8 cellular contexts compared by ENCODE assay signal in the genomic region with DNA sequence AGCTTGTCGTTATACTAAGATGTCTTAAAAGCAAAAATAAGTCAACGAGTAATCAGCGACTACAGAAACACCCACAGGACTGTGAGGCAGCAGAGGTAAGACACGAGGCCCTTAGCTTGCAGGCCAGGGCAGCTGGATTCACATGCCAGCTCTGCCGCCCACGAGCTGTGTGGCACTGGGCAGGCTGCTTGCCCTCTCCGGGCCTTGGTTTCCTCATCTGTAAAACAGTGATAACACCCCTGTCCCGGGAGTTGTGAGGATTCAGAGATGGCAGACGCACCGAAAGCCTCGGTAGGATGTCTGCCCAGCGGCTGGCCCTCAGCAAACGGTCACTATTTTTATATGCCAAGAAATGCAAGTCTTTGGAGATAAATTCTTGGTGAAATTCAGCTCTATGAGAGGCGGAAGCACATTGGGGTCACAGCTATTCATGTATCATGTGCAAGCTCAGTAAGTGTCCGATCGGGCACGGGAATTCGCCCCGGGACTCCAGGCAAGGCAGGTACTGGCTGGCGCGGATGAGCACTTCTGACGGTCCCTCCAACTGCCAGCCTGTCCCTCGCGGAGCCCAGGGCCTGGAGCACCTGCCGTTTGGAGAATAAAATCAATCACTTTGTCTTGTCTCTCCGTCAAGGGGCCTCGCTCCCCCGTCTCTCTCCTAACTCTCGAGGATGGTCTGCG. TPM values are rescaled to one million over a fixed set of nuclear protein-coding genes. Genes with fewer than 3 reads are reported as not detected.
DNase-seq lines count a peak whose midpoint lies in the region; ATAC-seq and TF ChIP-seq lines count a peak whose summit lies in the region.

No MANE protein-coding gene starts in this region.

- no peak overlapping the region for H3K18ac ChIP-seq in trophoblast cell (ENCODE audit: low read length)

- intact Hi-C loops in Panc1 (cut with micrococcal nuclease; ENCODE audit: unreplicated experiment) = no loop called here

- peak overlapping the region; percentile 83 for H3K9ac ChIP-seq in fibroblast of lung (ENCODE audit: insufficient read depth, low read length)
- no peak overlapping the region for H3K9ac ChIP-seq in trophoblast cell (ENCODE audit: low read length)

- H3K36me3 ChIP-seq in Panc1 (ENCODE audit: control insufficient read depth, insufficient read depth, low read length) (no peaks in the 10 kb centered on the region), fibroblast of lung (ENCODE audit: control insufficient read depth, insufficient read depth, low read length) (no peaks in the 10 kb centered on the region), trophoblast cell (ENCODE audit: control insufficient read depth in 1 of 2, insufficient read depth in 2 of 2, low read length in 2 of 2) (no peaks in the 10 kb centered on the region)

- H4K91ac ChIP-seq in trophoblast cell (ENCODE audit: low read depth, low read length) = no peak overlapping the region

- in situ Hi-C loops in Panc1 (cut with HindIII; ENCODE audit: low pct_unique_long_range_greater_than_20kb, low sequenced_read_pairs) = no loop called here

- peak overlapping the region; percentile 64 for H3K27ac ChIP-seq in Panc1 (ENCODE audit: low read length)
- H3K27ac ChIP-seq in fibroblast of lung (ENCODE audit: insufficient read depth, low read length) = peak overlapping the region; percentile 74
- H3K27ac ChIP-seq in trophoblast cell (ENCODE audit: low read depth, low read length) = no peak overlapping the region

- no peak overlapping the region for H3K23ac ChIP-seq in trophoblast cell (ENCODE audit: low read length)

- H2BK120ac ChIP-seq in trophoblast cell (ENCODE audit: insufficient read depth, low read length, poor library complexity) = no peak overlapping the region

- no peak overlapping the region for H3K14ac ChIP-seq in trophoblast cell (ENCODE audit: low read length)

- no peak overlapping the region for H2BK5ac ChIP-seq in trophoblast cell (ENCODE audit: low read depth, low read length, poor library complexity)

- H3K4me3 ChIP-seq in GM12865 (ENCODE audit: low read depth, low read length) (peak overlapping the region; percentile 72), Panc1 (ENCODE audit: low read depth in 2 of 2, low read length in 2 of 2) (peak overlapping the region; percentile 60 to 65), fibroblast of lung (replicated peaks in 1 of 4; ENCODE audit: control extremely low read depth in 1 of 4, insufficient read depth in 1 of 4, low read depth in 3 of 4, low read length in 4 of 4) (peak overlapping the region; percentile 58 to 78 (median 67)), trophoblast cell (ENCODE audit: low read depth, low read length) (no peak overlapping the region)

- H4K20me1 ChIP-seq in fibroblast of lung (ENCODE audit: control insufficient read depth, extremely low read depth, insufficient read depth, low read length) = no peaks in the 10 kb centered on the region

- H3K9me3 ChIP-seq in Panc1 (ENCODE audit: control insufficient read depth, insufficient read depth, low read depth, low read length) (no peaks in the 10 kb centered on the region), fibroblast of lung (ENCODE audit: control insufficient read depth, insufficient read depth, low read depth, low read length) (no peaks in the 10 kb centered on the region), trophoblast cell (ENCODE audit: insufficient read depth, low read depth, low read length) (peaks cover 4% of the 10 kb centered on the region)

- no peaks in the 10 kb centered on the region for H3K27me3 ChIP-seq in Panc1 (ENCODE audit: control insufficient read depth, insufficient read depth, low read length)
- H3K27me3 ChIP-seq in fibroblast of lung (ENCODE audit: control insufficient read depth, insufficient read depth, low read length) = no peaks in the 10 kb centered on the region
- H3K27me3 ChIP-seq in trophoblast cell (ENCODE audit: insufficient read depth, low read length) = no peaks in the 10 kb centered on the region

- DNase-seq in GM12865 (ENCODE audit: low read depth) (no peak), Panc1 (ENCODE audit: low read depth, low spot score) (no peak), fibroblast of lung (ENCODE audit: low read depth in 2 of 2) (no peak), trophoblast cell (peak in 1 of 2 donors; percentile 21), NCI-H1694 treated with DMSO at 0.1 percent for 48 hours (lab: John Stamatoyannopoulos, UW) (no peak), OCI-M2 (lab: John Stamatoyannopoulos, UW; ENCODE audit: unreplicated experiment) (no peak)
- DNase-seq in activated CD8-positive, alpha-beta memory T cell treated with anti-CD3 and anti-CD28 coated beads, Interleukin-2, amount 50 U/mL, for 48 hours = no peak

- H3K4me2 ChIP-seq in fibroblast of lung (ENCODE audit: extremely low read depth, insufficient read depth, low read length) (peak overlapping the region; percentile 96), trophoblast cell (ENCODE audit: low read length) (peak overlapping the region; percentile 89)

- H3K79me2 ChIP-seq in fibroblast of lung (ENCODE audit: control insufficient read depth, insufficient read depth, low read length) (peaks cover 40% of the 10 kb centered on the region), trophoblast cell (ENCODE audit: control insufficient read depth, insufficient read depth, low read length, poor library complexity) (peaks cover 3% of the 10 kb centered on the region)

- no peak overlapping the region for H3K4ac ChIP-seq in trophoblast cell (ENCODE audit: low read depth, low read length)

- POLR2A ChIA-PET in Panc1 (lab: Charles Lee) = interaction anchor here (0.6 kb wide), 2 partner anchors 14 to 18 kb away, joined by 3 to 4 read pairs; no protein-coding TSS in a partner anchor

- H2BK12ac ChIP-seq in trophoblast cell (ENCODE audit: low read length) = no peak overlapping the region

- ATAC-seq in Panc1 (no peak), HG03565 (IDR thresholded peaks at IDR 0.05; ENCODE audit: unreplicated experiment) (no peak)

- WGBS in trophoblast cell (ENCODE audit: extremely low coverage, insufficient coverage, insufficient read length) = no CpG with 5 or more reads among the region's 30 CpGs

- no peak overlapping the region for H2AK5ac ChIP-seq in trophoblast cell (ENCODE audit: low read length)

- peaks cover 20% of the 10 kb centered on the region for H3K4me1 ChIP-seq in Panc1 (ENCODE audit: control insufficient read depth, insufficient read depth, low read length)
- peaks cover 18% of the 10 kb centered on the region for H3K4me1 ChIP-seq in fibroblast of lung (ENCODE audit: control insufficient read depth, extremely low read depth, insufficient read depth, low read length)
- H3K4me1 ChIP-seq in trophoblast cell (ENCODE audit: control insufficient read depth in 1 of 2, insufficient read depth in 2 of 2, low read length in 2 of 2) = peaks cover 10 to 27% of the 10 kb centered on the region in 2 experiments

- H3K79me1 ChIP-seq in trophoblast cell (ENCODE audit: low read length) = peaks cover 3% of the 10 kb centered on the region

- CTCF ChIA-PET in Panc1 (lab: Charles Lee) = interaction anchor here (1.4 kb wide), 1 partner anchor 165 kb away, joined by 4 read pairs; no protein-coding TSS in a partner anchor

- no peak for TF ChIP-seq CTCF in GM12865 (IDR thresholded peaks at IDR 0.05; ENCODE audit: insufficient read depth, low read depth, low read length, missing control alignments)
- TF ChIP-seq CTCF in Panc1 (IDR thresholded peaks at IDR 0.05) = no peak
- TF ChIP-seq CTCF in fibroblast of lung (conservative IDR thresholded peaks at IDR 0.05 in 1 of 2, IDR thresholded peaks at IDR 0.05 in 1 of 2; ENCODE audit: low read depth in 1 of 2, low read length in 2 of 2) = no peak

- TSS peak; percentile 67 for BruUV-seq in Panc1 (replicated peaks; lab: Mats Ljungman, UMichigan)

- no peak overlapping the region for H2AFZ ChIP-seq in fibroblast of lung (ENCODE audit: low read length)
- H2AFZ ChIP-seq in trophoblast cell (ENCODE audit: insufficient read depth, low read length, poor library complexity) = peak overlapping the region; percentile 52

- H4K12ac ChIP-seq in trophoblast cell (ENCODE audit: low read depth, low read length) = no peak overlapping the region

- H4K8ac ChIP-seq in trophoblast cell (ENCODE audit: low read depth, low read length) = no peak overlapping the region

RNA-seq across cellular contexts. Expression of gene C2CD2, which starts 1.1 kb away (rescaled TPM):
- total RNA-seq in Panc1 (2021; ENCODE audit: unreplicated experiment) (14.0 TPM), fibroblast of lung (18.0 and 22.3 TPM in 2 replicates)
- polyA plus RNA-seq in Panc1 (2012; ENCODE audit: insufficient read length) = 6.6 TPM
- polyA plus RNA-seq in fibroblast of lung = 20.3 and 22.2 TPM in 2 replicates
- 13.3 and 14.1 TPM in 2 replicates for polyA plus RNA-seq in fibroblast of lung (2012)
- 65.9 and 70.7 TPM in 2 replicates for polyA minus RNA-seq in fibroblast of lung (ENCODE audit: low replicate concordance)
- polyA plus RNA-seq in trophoblast cell (2013) = 5.3 and 5.6 TPM in 2 replicates

RNA-seq across cellular contexts. Expression of gene ZBTB21, which starts 57.5 kb away (rescaled TPM):
- total RNA-seq in Panc1 (2021; ENCODE audit: unreplicated experiment) (17.9 TPM), fibroblast of lung (5.6 and 8.9 TPM in 2 replicates)
- 5.7 TPM for polyA plus RNA-seq in Panc1 (2012; ENCODE audit: insufficient read length)
- 9.1 and 12.2 TPM in 2 replicates for polyA plus RNA-seq in fibroblast of lung
- polyA plus RNA-seq in fibroblast of lung (2012) = 5.6 and 7.0 TPM in 2 replicates
- 19.8 and 31.3 TPM in 2 replicates for polyA minus RNA-seq in fibroblast of lung (ENCODE audit: low replicate concordance)
- polyA plus RNA-seq in trophoblast cell (2013) = 7.5 TPM in 2 replicates
